ENCODE assay signal across 15 cellular contexts in genomic region chr7:105019269-105019668, GRCh38. TPM values are rescaled to one million over a fixed set of nuclear protein-coding genes. Genes with fewer than 3 reads are reported as not detected.
DNase-seq lines count a peak whose midpoint lies in the region; ATAC-seq, FAIRE-seq and TF ChIP-seq lines count a peak whose summit lies in the region.
"Had no signal": no experiment of that assay in that cellular context is flagged by ENCODE, and none has a peak within 500 bp of the region (broad histone marks: within the 10 kb centered on the region; RNA-seq: fewer than 3 reads in every experiment).

No MANE protein-coding gene starts in this region.

- H3K27ac Mint-ChIP-seq in CD4-positive, CD25-positive, alpha-beta regulatory T cell = peak overlapping the region in 1 of 3 donors; percentile 79
- peak overlapping the region in 1 of 2 donors; percentile 64 for H3K27ac Mint-ChIP-seq in natural killer cell

- DNase-seq in CD4-positive, CD25-positive, alpha-beta regulatory T cell = no peak
- DNase-seq in GM19239 (ENCODE audit: insufficient read length, low spot score) (no peak), ascending aorta (ENCODE audit: low spot score in 2 of 2) (no peak), natural killer cell (no peak), NCI-H1930 (lab: John Stamatoyannopoulos, UW) (no peak), 8988T (no peak)
- DNase-seq in stimulated activated CD8-positive, alpha-beta memory T cell treated with anti-CD3 and anti-CD28 coated beads, Interleukin-4, amount 100 ng/mL, for 48 hours = no peak
- DNase-seq: activated effector memory CD4-positive, alpha-beta T cell treated with anti-CD3 and anti-CD28 coated beads, Interleukin-2, amount 50 U/mL, for 16 hours; erythroblast; hippocampal formation; lower lobe of right lung; stomach; SW 1271 had no signal

- H3K36me3 ChIP-seq in CD4-positive, CD25-positive, alpha-beta regulatory T cell (ENCODE audit: control insufficient read depth, insufficient read depth, low read length) = peaks cover 5% of the 10 kb centered on the region
- H3K36me3 ChIP-seq in ascending aorta = no peaks in the 10 kb centered on the region
- H3K36me3 ChIP-seq: HAP-1, lower lobe of right lung, stomach had no signal

- intact Hi-C loops in ascending aorta (cut with DNase I) = loop anchor here (5.0 kb wide), 1 partner anchor 97 kb away; no protein-coding TSS in a partner anchor
- intact Hi-C loops in natural killer cell (cut with micrococcal nuclease) = loop anchor here (10.0 kb wide), 1 partner anchor 326 kb away; no protein-coding TSS in a partner anchor

- TF ChIP-seq CTCF in ascending aorta (IDR thresholded peaks at IDR 0.05) (no peak), natural killer cell (IDR thresholded peaks at IDR 0.05) (no peak)

- peak overlapping the region; percentile 61 to 98 (median 81) for H3K4me3 Mint-ChIP-seq in CD4-positive, CD25-positive, alpha-beta regulatory T cell
- H3K4me3 Mint-ChIP-seq in natural killer cell = peak overlapping the region; percentile 71

- H3K9me3 Mint-ChIP-seq in CD4-positive, CD25-positive, alpha-beta regulatory T cell = no peaks in the 10 kb centered on the region
- H3K9me3 Mint-ChIP-seq in natural killer cell = no peaks in the 10 kb centered on the region

- peaks cover 77% of the 10 kb centered on the region for H3K4me1 ChIP-seq in CD4-positive, CD25-positive, alpha-beta regulatory T cell (ENCODE audit: control insufficient read depth, insufficient read depth, low read length, poor library complexity, severe bottlenecking)
- peaks cover 0 to 32% of the 10 kb centered on the region in 2 donors for H3K4me1 ChIP-seq in ascending aorta

- peak overlapping the region; percentile 99 for H3K4me3 ChIP-seq in CD4-positive, CD25-positive, alpha-beta regulatory T cell (ENCODE audit: low read depth, low read length)
- H3K4me3 ChIP-seq in ascending aorta = peak overlapping the region; percentile 8 to 35
- H3K4me3 ChIP-seq: HAP-1 had no signal

- peaks cover 44 to 68% (median 56%) of the 10 kb centered on the region in 4 donors for H3K4me1 Mint-ChIP-seq in CD4-positive, CD25-positive, alpha-beta regulatory T cell
- peaks cover 67 to 74% of the 10 kb centered on the region in 2 donors for H3K4me1 Mint-ChIP-seq in natural killer cell

- peaks cover 6% of the 10 kb centered on the region for H3K36me3 Mint-ChIP-seq in CD4-positive, CD25-positive, alpha-beta regulatory T cell
- H3K36me3 Mint-ChIP-seq in natural killer cell = no peaks in the 10 kb centered on the region

- ATAC-seq in CD4-positive, CD25-positive, alpha-beta regulatory T cell (ENCODE audit: low read depth in 2 of 2) = no peak
- ATAC-seq in natural killer cell (no peak), HG03457 (IDR thresholded peaks at IDR 0.05; ENCODE audit: unreplicated experiment) (no peak)

- peaks cover 7% of the 10 kb centered on the region for H3K27me3 Mint-ChIP-seq in CD4-positive, CD25-positive, alpha-beta regulatory T cell
- no peaks in the 10 kb centered on the region for H3K27me3 Mint-ChIP-seq in natural killer cell (ENCODE audit: low read depth in 2 of 2)

- FAIRE-seq in GM19239 (lab: Jason Lieb, UNC) = peak; percentile 28

- H3K9me3 ChIP-seq in CD4-positive, CD25-positive, alpha-beta regulatory T cell (ENCODE audit: control insufficient read depth in 2 of 2, low read length in 2 of 2) = no peaks in the 10 kb centered on the region
- no peaks in the 10 kb centered on the region for H3K9me3 ChIP-seq in ascending aorta
- H3K9me3 ChIP-seq: HAP-1, lower lobe of right lung, stomach had no signal

- no peaks in the 10 kb centered on the region for H3K27me3 ChIP-seq in CD4-positive, CD25-positive, alpha-beta regulatory T cell (ENCODE audit: control insufficient read depth, insufficient read depth, low read length)
- H3K27me3 ChIP-seq in ascending aorta = no peaks in the 10 kb centered on the region
- H3K27me3 ChIP-seq: stomach had no signal

- H3K27ac ChIP-seq in CD4-positive, CD25-positive, alpha-beta regulatory T cell (ENCODE audit: insufficient read depth, low read length, poor library complexity, severe bottlenecking) = peak overlapping the region; percentile 49
- H3K27ac ChIP-seq in ascending aorta = peak overlapping the region in 1 of 2 donors; percentile 49

RNA-seq across cellular contexts. Expression of gene KMT2E, which starts 5.3 kb away (rescaled TPM):
- total RNA-seq in CD4-positive, CD25-positive, alpha-beta regulatory T cell = 360 TPM
- polyA plus RNA-seq in CD4-positive, CD25-positive, alpha-beta regulatory T cell = 100 to 1,000 TPM; 146 to 197 (median 177) TPM
- 43.0 TPM for total RNA-seq in ascending aorta
- total RNA-seq in natural killer cell = 100 to 1,000 TPM; 272 to 353 (median 345) TPM
